8 cellular contexts compared by ENCODE assay signal in the genomic region with DNA sequence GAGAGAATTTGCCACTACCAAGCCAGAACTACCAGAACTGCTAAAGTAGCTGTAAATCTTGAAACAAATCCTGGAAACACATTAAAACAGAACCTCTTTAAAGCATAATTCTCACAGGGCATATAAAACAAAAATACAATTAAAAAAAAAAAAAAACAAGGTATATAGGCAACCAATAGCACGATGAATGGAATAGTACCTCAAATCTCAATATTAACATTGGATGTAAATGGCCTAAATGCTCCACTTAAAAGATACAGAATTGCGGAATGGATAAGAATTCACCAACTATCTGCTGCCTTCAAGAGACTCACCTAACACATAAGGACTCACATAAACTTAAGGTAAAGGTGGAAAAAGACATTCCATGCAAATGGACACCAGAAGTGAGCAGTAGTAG.
"Had no signal": no experiment of that assay in that cellular context is flagged by ENCODE, and none has a peak within 500 bp of the region (broad histone marks: within the 10 kb centered on the region; RNA-seq: fewer than 3 reads in every experiment).

No MANE protein-coding gene starts in this region.

- H3K27me3 Mint-ChIP-seq: IgD-negative memory B cell had no signal

- H3K4me3 ChIP-seq: GM23338 had no signal

- H3K27ac Mint-ChIP-seq: GM23338, H9, HFFc6 had no signal

- ATAC-seq: GM23338 had no signal

- FAIRE-seq: H1, H54, HTR-8/SVneo had no signal

- H3K4me3 Mint-ChIP-seq: GM23338, H9, HFFc6 had no signal

- H3K4me2 ChIP-seq: GM23338 had no signal

- DNase-seq: H9, HCEC 1CT, HFFc6 had no signal

- H2AFZ ChIP-seq: GM23338 had no signal
